Comparison of ENCODE assay signal across 8 cellular contexts in the genomic region with DNA sequence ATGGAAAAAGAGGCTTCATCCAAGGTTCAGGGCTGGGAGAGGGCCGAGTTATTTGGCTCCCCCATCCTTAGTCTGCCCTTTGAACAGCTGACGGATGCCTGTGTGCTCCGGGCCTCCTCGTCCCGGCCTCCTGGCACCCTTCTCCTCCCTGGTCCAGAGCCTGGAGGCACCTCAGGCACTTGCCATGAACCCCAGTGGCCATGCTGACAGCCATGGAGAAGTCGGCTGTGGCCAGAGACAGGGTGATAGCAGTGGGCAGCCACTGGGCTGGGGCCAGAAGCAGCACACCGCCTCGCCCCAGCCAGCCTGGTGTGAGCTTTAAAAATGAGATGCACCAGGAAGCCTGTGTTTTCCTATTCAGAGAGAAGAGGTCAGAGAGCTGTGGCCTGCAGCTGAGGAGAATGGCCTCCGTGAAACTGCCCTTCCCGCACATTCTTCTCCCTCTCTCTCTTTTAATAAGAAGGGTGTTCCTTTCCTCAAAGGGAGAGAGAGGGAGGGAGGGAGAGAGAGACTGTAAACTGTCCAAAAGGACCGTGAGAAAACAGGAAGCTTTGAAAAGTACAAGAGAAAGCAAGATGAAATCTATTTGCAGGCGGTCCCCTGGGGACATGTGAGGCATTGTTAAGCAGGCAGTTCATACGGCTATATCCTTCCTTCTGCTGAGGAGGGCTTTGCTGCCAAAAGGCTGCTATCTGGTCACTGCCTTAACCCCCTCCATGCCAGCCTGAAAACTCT. TPM values are rescaled to one million over a fixed set of nuclear protein-coding genes. Genes with fewer than 3 reads are reported as not detected.
DNase-seq lines count a peak whose midpoint lies in the region; ATAC-seq, FAIRE-seq and TF ChIP-seq lines count a peak whose summit lies in the region.

No MANE protein-coding gene starts in this region.

- no peaks in the 10 kb centered on the region for H3K27me3 ChIP-seq in ectodermal cell (ENCODE audit: control insufficient read depth, insufficient read depth, low read length, poor library complexity, severe bottlenecking)
- no peaks in the 10 kb centered on the region for H3K27me3 ChIP-seq in muscle layer of colon (ENCODE audit: control insufficient read depth in 1 of 2, insufficient read depth in 2 of 2, low read length in 2 of 2)
- no peaks in the 10 kb centered on the region for H3K27me3 ChIP-seq in CD8-positive, alpha-beta T cell (ENCODE audit: insufficient read depth, low read length)

- H3K4me1 ChIP-seq in ectodermal cell (ENCODE audit: control insufficient read depth, insufficient read depth, low read length) (peaks cover 15% of the 10 kb centered on the region), muscle layer of colon (ENCODE audit: insufficient read depth, low read length) (peaks cover 39% of the 10 kb centered on the region)
- H3K4me1 ChIP-seq in CD8-positive, alpha-beta T cell (ENCODE audit: insufficient read depth, low read length) = no peaks in the 10 kb centered on the region

- CTCF ChIA-PET in CD8-positive, alpha-beta T cell (lab: Charles Lee) = no interaction called here

- H3K9me3 ChIP-seq in ectodermal cell (ENCODE audit: control insufficient read depth, low read length) (no peaks in the 10 kb centered on the region), muscle layer of colon (ENCODE audit: low read length) (no peaks in the 10 kb centered on the region)
- no peaks in the 10 kb centered on the region for H3K9me3 ChIP-seq in CD8-positive, alpha-beta T cell (ENCODE audit: low read length)

- H3K4me3 Mint-ChIP-seq in CD8-positive, alpha-beta T cell = no peak overlapping the region

- ATAC-seq in GM21723 (IDR thresholded peaks at IDR 0.05; ENCODE audit: unreplicated experiment) = peak; percentile 83
- no peak for ATAC-seq in CD8-positive, alpha-beta T cell

- peaks cover 2% of the 10 kb centered on the region for H3K27me3 Mint-ChIP-seq in CD8-positive, alpha-beta T cell (ENCODE audit: low read depth)

- no peak overlapping the region for H3K9ac ChIP-seq in muscle layer of colon (ENCODE audit: low read length)

- POLR2A ChIA-PET in CD8-positive, alpha-beta T cell (lab: Charles Lee) = no interaction called here

- no peaks in the 10 kb centered on the region for H3K4me1 Mint-ChIP-seq in CD8-positive, alpha-beta T cell (ENCODE audit: low read depth)

- H3K27ac ChIP-seq in ectodermal cell (ENCODE audit: insufficient read depth, low read depth, low read length, poor library complexity, severe bottlenecking) (peak overlapping the region; percentile 79), muscle layer of colon (ENCODE audit: low read depth, low read length) (peak overlapping the region; percentile 74)
- H3K27ac ChIP-seq in CD8-positive, alpha-beta T cell (ENCODE audit: low read depth, low read length) = no peak overlapping the region

- WGBS in ectodermal cell, 2 experiments = 55 to 59% methylated on average over 12 to 13 of the region's 13 CpGs

- H3K36me3 Mint-ChIP-seq in CD8-positive, alpha-beta T cell = no peaks in the 10 kb centered on the region

- H3K27ac Mint-ChIP-seq in CD8-positive, alpha-beta T cell = no peak overlapping the region

- H3K9me3 Mint-ChIP-seq in CD8-positive, alpha-beta T cell = no peaks in the 10 kb centered on the region

- intact Hi-C loops in CD8-positive, alpha-beta T cell (cut with DNase I, micrococcal nuclease) = no loop called here

- H3K4me3 ChIP-seq in NB4 (ENCODE audit: low read depth, low read length) (no peak overlapping the region), ectodermal cell (ENCODE audit: insufficient read depth, low read depth, low read length) (peak overlapping the region; percentile 4), muscle layer of colon (ENCODE audit: low read depth in 1 of 2, low read length in 2 of 2) (peak overlapping the region; percentile 7 to 9)
- H3K4me3 ChIP-seq in CD8-positive, alpha-beta T cell (ENCODE audit: low read depth, low read length) = no peak overlapping the region

- DNase-seq in Daoy (ENCODE audit: low read depth) = peak; percentile 54
- peak; percentile 95 for DNase-seq in NB4 (ENCODE audit: low read depth)
- no peak for DNase-seq in urothelium cell line (ENCODE audit: low spot score)
- no peak for DNase-seq in CD8-positive, alpha-beta T cell
- no peak for DNase-seq in NCI-H2171 (lab: John Stamatoyannopoulos, UW)

- H3K36me3 ChIP-seq in ectodermal cell (ENCODE audit: control insufficient read depth, insufficient read depth, low read length) = no peaks in the 10 kb centered on the region
- H3K36me3 ChIP-seq in muscle layer of colon (ENCODE audit: insufficient read depth, low read length) = no peaks in the 10 kb centered on the region
- H3K36me3 ChIP-seq in CD8-positive, alpha-beta T cell (ENCODE audit: insufficient read depth, low read length) = no peaks in the 10 kb centered on the region

- no peak for TF ChIP-seq CTCF in NB4 (IDR thresholded peaks at IDR 0.05; ENCODE audit: low read depth, low read length)
- no peak for TF ChIP-seq CTCF in CD8-positive, alpha-beta T cell (IDR thresholded peaks at IDR 0.05)

- TF ChIP-seq POLR2A in NB4 (IDR thresholded peaks at IDR 0.05; ENCODE audit: extremely low read depth, insufficient read length) = no peak

- FAIRE-seq in urothelium cell line (lab: Jason Lieb, UNC) = no peak

RNA-seq across cellular contexts. Expression of a gene that starts 55.3 kb away (rescaled TPM):
- not detected in 2 replicates for total RNA-seq in Daoy (2014; rRNA removed; shearing (Covaris generic))
- polyA plus RNA-seq in ectodermal cell (2013, experiment 1 of 4) = 0.17 TPM
- polyA plus RNA-seq in ectodermal cell (2013, experiment 2 of 4) = 0.16 TPM
- polyA plus RNA-seq in ectodermal cell (2013, experiment 3 of 4) = not detected
- polyA plus RNA-seq in ectodermal cell (2013, experiment 4 of 4) = not detected
- total RNA-seq in CD8-positive, alpha-beta T cell = not detected

Comparison
In these comparisons a context has a peak if more than half of its experiments do, and no peak if none do; other contexts are left out.
1. DNase-seq: peak in Daoy (single experiment) and NB4 (single experiment); none in urothelium cell line (single experiment), CD8-positive, alpha-beta T cell (0 of 7) and NCI-H2171 (single experiment).
2. H3K4me3 ChIP-seq: peak in ectodermal cell (single experiment) and muscle layer of colon (2 of 2); none in NB4 (single experiment) and CD8-positive, alpha-beta T cell (single experiment).